8 cellular contexts compared by ENCODE assay signal in genomic region chr4:114180481-114180880, GRCh38.
DNase-seq lines count a peak whose midpoint lies in the region; ATAC-seq and TF ChIP-seq lines count a peak whose summit lies in the region.

No MANE protein-coding gene starts in this region.

- no peak overlapping the region for H3K9ac ChIP-seq in mesenchymal stem cell (ENCODE audit: low read length)

- H3K36me3 ChIP-seq in Caco-2 (ENCODE audit: control insufficient read depth, insufficient read depth, low read length), result no peaks in the 10 kb centered on the region
- no peaks in the 10 kb centered on the region for H3K36me3 ChIP-seq in mesenchymal stem cell (ENCODE audit: control insufficient read depth in 1 of 2, insufficient read depth in 2 of 2, low read depth in 1 of 2, low read length in 2 of 2)
- no peaks in the 10 kb centered on the region for H3K36me3 ChIP-seq in thyroid gland
- H3K36me3 ChIP-seq in gastroesophageal sphincter, result no peaks in the 10 kb centered on the region

- DNase-seq in Caco-2, result peak; percentile 33
- DNase-seq in H4 (ENCODE audit: low spot score), result peak; percentile 69
- peak; percentile 25 to 54 for DNase-seq in SHP77 (lab: John Stamatoyannopoulos, UW)
- DNase-seq in choroid plexus epithelial cell (ENCODE audit: low read depth), result peak; percentile 87
- peak; percentile 72 for DNase-seq in mesenchymal stem cell
- DNase-seq in thyroid gland, result peak; percentile 14 to 32
- DNase-seq in mesothelial cell of epicardium (ENCODE audit: low spot score in 2 of 2, unreplicated experiment in 2 of 2), result no peak

- POLR2A ChIA-PET in Caco-2 (lab: Charles Lee), result no interaction called here

- peaks cover 13% of the 10 kb centered on the region for H3K4me1 Mint-ChIP-seq in Caco-2 (ENCODE audit: low read depth, unreplicated experiment)
- peaks cover 20% of the 10 kb centered on the region for H3K4me1 Mint-ChIP-seq in mesothelial cell of epicardium

- H2BK12ac ChIP-seq in mesenchymal stem cell (ENCODE audit: low read length in 2 of 2), result no peak overlapping the region

- H3K4me1 ChIP-seq in Caco-2, result no peaks in the 10 kb centered on the region
- H3K4me1 ChIP-seq in mesenchymal stem cell (ENCODE audit: control insufficient read depth, insufficient read depth, low read depth, low read length), result peaks cover 1% of the 10 kb centered on the region
- H3K4me1 ChIP-seq in thyroid gland, result no peaks in the 10 kb centered on the region
- H3K4me1 ChIP-seq in gastroesophageal sphincter, result peaks cover 0 to 6% (median 0%) of the 10 kb centered on the region in 3 donors

- no peak overlapping the region for H3K14ac ChIP-seq in mesenchymal stem cell (ENCODE audit: low read length in 2 of 2)

- no peak overlapping the region for H3K18ac ChIP-seq in mesenchymal stem cell (ENCODE audit: low read depth in 1 of 2, low read length in 2 of 2)

- H3K79me1 ChIP-seq in mesenchymal stem cell (replicated peaks; ENCODE audit: low read length, poor library complexity, severe bottlenecking), result no peaks in the 10 kb centered on the region

- no peak overlapping the region for H4K91ac ChIP-seq in mesenchymal stem cell (ENCODE audit: low read length)

- H3K4me3 ChIP-seq in Caco-2 (ENCODE audit: low read depth, low read length) (no peak overlapping the region), choroid plexus epithelial cell (ENCODE audit: low read depth, low read length) (no peak overlapping the region), mesenchymal stem cell (ENCODE audit: insufficient read depth in 1 of 2, low read depth in 1 of 2, low read length in 2 of 2) (no peak overlapping the region), thyroid gland (replicated peaks in 1 of 3) (no peak overlapping the region), gastroesophageal sphincter (no peak overlapping the region)

- H2AK5ac ChIP-seq in mesenchymal stem cell (ENCODE audit: low read length, severe bottlenecking), result no peak overlapping the region

- H3K9me3 ChIP-seq in Caco-2 (peaks cover 5% of the 10 kb centered on the region), mesenchymal stem cell (ENCODE audit: control insufficient read depth, low read length) (peaks cover 8% of the 10 kb centered on the region), thyroid gland (no peaks in the 10 kb centered on the region), gastroesophageal sphincter (peaks cover 0 to 12% (median 0%) of the 10 kb centered on the region in 3 donors)

- H3K23ac ChIP-seq in mesenchymal stem cell (ENCODE audit: low read length in 2 of 2), result no peak overlapping the region

- H3K27me3 Mint-ChIP-seq in Caco-2 (ENCODE audit: insufficient read depth, unreplicated experiment), result no peaks in the 10 kb centered on the region
- no peaks in the 10 kb centered on the region for H3K27me3 Mint-ChIP-seq in mesothelial cell of epicardium (ENCODE audit: low read depth)

- H3K9me3 Mint-ChIP-seq in Caco-2 (ENCODE audit: unreplicated experiment) (peaks cover 50% of the 10 kb centered on the region), mesothelial cell of epicardium (peaks cover 37% of the 10 kb centered on the region)

- H3K27ac ChIP-seq in mesenchymal stem cell (ENCODE audit: low read length, poor library complexity, severe bottlenecking) (no peak overlapping the region), thyroid gland (no peak overlapping the region), gastroesophageal sphincter (no peak overlapping the region)

- TF ChIP-seq POLR2A in thyroid gland (IDR thresholded peaks at IDR 0.05) (no peak), gastroesophageal sphincter (IDR thresholded peaks at IDR 0.05) (no peak)

- H3K4ac ChIP-seq in mesenchymal stem cell (ENCODE audit: low read depth in 1 of 2, low read length in 2 of 2), result no peak overlapping the region

- no peak overlapping the region for H3K27ac Mint-ChIP-seq in Caco-2 (ENCODE audit: unreplicated experiment)
- no peak overlapping the region for H3K27ac Mint-ChIP-seq in mesothelial cell of epicardium

- no TSS peak for BruUV-seq in Caco-2 (replicated peaks; lab: Mats Ljungman, UMichigan)

- no peak overlapping the region for H2BK120ac ChIP-seq in mesenchymal stem cell (ENCODE audit: low read depth, low read length)

- H3K4me2 ChIP-seq in mesenchymal stem cell (ENCODE audit: low read length, poor library complexity, severe bottlenecking), result no peak overlapping the region

- H3K27me3 ChIP-seq in Caco-2 (replicated peaks; ENCODE audit: control insufficient read depth, insufficient read depth, low read length) (no peaks in the 10 kb centered on the region), mesenchymal stem cell (ENCODE audit: control insufficient read depth in 1 of 2, insufficient read depth in 1 of 2, low read length in 2 of 2) (no peaks in the 10 kb centered on the region), thyroid gland (no peaks in the 10 kb centered on the region), gastroesophageal sphincter (no peaks in the 10 kb centered on the region)

- H2BK5ac ChIP-seq in mesenchymal stem cell (ENCODE audit: low read depth, low read length, poor library complexity, severe bottlenecking), result no peak overlapping the region

- H3K36me3 Mint-ChIP-seq in Caco-2 (ENCODE audit: insufficient read depth, unreplicated experiment) (no peaks in the 10 kb centered on the region), mesothelial cell of epicardium (peaks cover 12% of the 10 kb centered on the region)

- 34% methylated on average over 6 of the region's 6 CpGs for WGBS in mesenchymal stem cell
- 24 to 25% methylated on average over 6 of the region's 6 CpGs for WGBS in thyroid gland, 2 donors
- 49% methylated on average over 2 to 6 of the region's 6 CpGs for WGBS in gastroesophageal sphincter (ENCODE audit: low coverage in 1 of 2), 2 donors

- no peak overlapping the region for H4K8ac ChIP-seq in mesenchymal stem cell (ENCODE audit: low read length)

- intact Hi-C loops in Caco-2 (cut with micrococcal nuclease; ENCODE audit: unreplicated experiment), result no loop called here
- intact Hi-C loops in thyroid gland (cut with DNase I), result no loop called here

- CTCF ChIA-PET in Caco-2 (lab: Charles Lee), result no interaction called here

- TF ChIP-seq CTCF in Caco-2 (IDR thresholded peaks at IDR 0.05; ENCODE audit: insufficient read depth in 1 of 2, low read depth in 1 of 2, low read length in 1 of 2, severe bottlenecking in 1 of 2, unreplicated experiment in 1 of 2) (peak; percentile 17 to 24), choroid plexus epithelial cell (conservative IDR thresholded peaks at IDR 0.05; ENCODE audit: low read depth, low read length) (peak; percentile 90), thyroid gland (IDR thresholded peaks at IDR 0.05) (peak in 2 of 6 experiments; percentile 23 to 35), mesothelial cell of epicardium (IDR thresholded peaks at IDR 0.05; ENCODE audit: unreplicated experiment) (no peak), gastroesophageal sphincter (IDR thresholded peaks at IDR 0.05) (peak in 2 of 4 experiments; percentile 35 to 49)

- TF ChIP-seq EP300 in gastroesophageal sphincter (IDR thresholded peaks at IDR 0.05), result no peak

- H2BK15ac ChIP-seq in mesenchymal stem cell (ENCODE audit: low read depth, poor library complexity, severe bottlenecking), result no peak overlapping the region

- no peak for ATAC-seq in gastroesophageal sphincter

- no peak overlapping the region for H2AFZ ChIP-seq in mesenchymal stem cell (ENCODE audit: low read depth, low read length)

- H3K4me3 Mint-ChIP-seq in Caco-2 (ENCODE audit: unreplicated experiment) (no peak overlapping the region), mesothelial cell of epicardium (no peak overlapping the region)

Comparison
In these comparisons a context has a peak if more than half of its experiments do, and no peak if none do; other contexts are left out.
1. DNase-seq: peak in Caco-2 (2 of 2), H4 (single experiment), SHP77 (2 of 2), choroid plexus epithelial cell (single experiment), mesenchymal stem cell (single experiment) and thyroid gland (2 of 2); none in mesothelial cell of epicardium (0 of 2).